Comparison of ENCODE assay signal across 11 cellular contexts in genomic region chr16:68564367-68564985, GRCh38. TPM values are rescaled to one million over a fixed set of nuclear protein-coding genes. Genes with fewer than 3 reads are reported as not detected.
DNase-seq lines count a peak whose midpoint lies in the region; TF ChIP-seq lines count a peak whose summit lies in the region.
"Had no signal": no experiment of that assay in that cellular context is flagged by ENCODE, and none has a peak within 500 bp of the region (broad histone marks: within the 10 kb centered on the region; RNA-seq: fewer than 3 reads in every experiment).

No MANE protein-coding gene starts in this region.

- WGBS in HUES64, result 96% methylated on average over 7 of the region's 9 CpGs

- H3K36me3 ChIP-seq in HUES64 (ENCODE audit: insufficient read depth, low read length), result peaks cover 54% of the 10 kb centered on the region
- H3K36me3 ChIP-seq in muscle layer of duodenum (ENCODE audit: control insufficient read depth in 1 of 2, insufficient read depth in 2 of 2, low read length in 2 of 2), result peaks cover 36 to 62% of the 10 kb centered on the region in 2 donors
- peaks cover 34% of the 10 kb centered on the region for H3K36me3 ChIP-seq in MG63

- H3K9ac ChIP-seq in HUES64 (ENCODE audit: low read depth, low read length), result no peak overlapping the region

- H3K4me3 ChIP-seq in HUES64 (ENCODE audit: low read length) (peak overlapping the region; percentile 18; the same call in 1 of the 2 replicates), cardiac fibroblast (replicated peaks in 1 of 2; ENCODE audit: low read depth in 2 of 2, low read length in 2 of 2) (no peak overlapping the region), muscle layer of duodenum (ENCODE audit: low read depth in 1 of 2, low read length in 2 of 2) (peak overlapping the region; percentile 34 to 57), MG63 (no peak overlapping the region)
- H3K4me3 ChIP-seq: lung, thoracic aorta had no signal

- H3K9me3 ChIP-seq in HUES64 (ENCODE audit: insufficient read depth, low read depth, low read length) (peaks cover 98% of the 10 kb centered on the region), muscle layer of duodenum (ENCODE audit: control insufficient read depth in 1 of 2, low read length in 2 of 2) (peaks cover 76 to 97% of the 10 kb centered on the region in 2 donors), MG63 (peaks cover 46% of the 10 kb centered on the region)

- TF ChIP-seq CTCF in cardiac fibroblast (IDR thresholded peaks at IDR 0.05; ENCODE audit: low read depth, low read length), result no peak

- DNase-seq in DMS53 (lab: John Stamatoyannopoulos, UW), result peak; percentile 51
- peak; percentile 11 to 31 for DNase-seq in cardiac fibroblast (ENCODE audit: low read depth in 2 of 2)
- no peak for DNase-seq in GDM1 (lab: John Stamatoyannopoulos, UW)
- no peak for DNase-seq in MG63
- no peak for DNase-seq in GOT3 (lab: John Stamatoyannopoulos, UW)
- DNase-seq: NCI-H446; stimulated activated CD4-positive, alpha-beta T cell treated with anti-CD3 and anti-CD28 coated beads, Interleukin-12 subunit alpha, Interleukin-12 subunit beta, amount 100 ng/mL, for 4 hours had no signal

- H3K27ac ChIP-seq in HUES64 (ENCODE audit: low read depth, low read length) (no peak overlapping the region), muscle layer of duodenum (ENCODE audit: low read length) (no peak overlapping the region)
- H3K27ac ChIP-seq: thoracic aorta had no signal

- no peaks in the 10 kb centered on the region for H3K27me3 ChIP-seq in HUES64 (ENCODE audit: insufficient read depth, low read length)
- H3K27me3 ChIP-seq in muscle layer of duodenum (ENCODE audit: low read depth, low read length), result no peaks in the 10 kb centered on the region
- H3K27me3 ChIP-seq in MG63, result no peaks in the 10 kb centered on the region

- H3K4me1 ChIP-seq in HUES64 (ENCODE audit: insufficient read depth, low read length) (no peaks in the 10 kb centered on the region), muscle layer of duodenum (ENCODE audit: control insufficient read depth in 1 of 2, insufficient read depth in 2 of 2, low read length in 2 of 2) (no peaks in the 10 kb centered on the region)

RNA-seq across cellular contexts. Expression of gene ZFP90, which starts 25.4 kb away (rescaled TPM):
- polyA plus RNA-seq in HUES64 (2013, experiment 1 of 2), result 17.3 TPM
- 22.2 TPM for polyA plus RNA-seq in HUES64 (2013, experiment 2 of 2)
- 2.8 and 6.3 TPM in 2 replicates for total RNA-seq in MG63 (2014; rRNA removed; shearing (Covaris generic); ENCODE audit: low replicate concordance)

Comparison
In these comparisons a context has a peak if more than half of its experiments do, and no peak if none do; other contexts are left out.
1. DNase-seq: peak in DMS53 (single experiment) and cardiac fibroblast (2 of 2); none in GDM1 (single experiment), MG63 (single experiment) and GOT3 (single experiment).
2. H3K4me3 ChIP-seq: peak in HUES64 (single experiment) and muscle layer of duodenum (2 of 2); none in cardiac fibroblast (0 of 2) and MG63 (single experiment).